Comparison of ENCODE assay signal across 8 cellular contexts in genomic region chr2:157302492-157303099, GRCh38. TPM values are rescaled to one million over a fixed set of nuclear protein-coding genes. Genes with fewer than 3 reads are reported as not detected.
A peak's percentile ranks its signal among the peaks of the same experiment; 100 is the strongest.
DNase-seq lines count a peak whose midpoint lies in the region; ATAC-seq, FAIRE-seq and TF ChIP-seq lines count a peak whose summit lies in the region.

No MANE protein-coding gene starts in this region.

- H3K4me1 ChIP-seq in SJCRH30 (no peaks in the 10 kb centered on the region), left lung (peaks cover 0 to 3% of the 10 kb centered on the region in 2 donors), thoracic aorta (ENCODE audit: control insufficient read depth in 1 of 2, low read depth in 2 of 2) (no peaks in the 10 kb centered on the region)

- no peak overlapping the region for H3K27ac ChIP-seq in SJCRH30
- H3K27ac ChIP-seq in left lung: no peak overlapping the region
- H3K27ac ChIP-seq in thoracic aorta: no peak overlapping the region

- DNase-seq in H54 (ENCODE audit: insufficient read length, low spot score): peak; percentile 19
- DNase-seq in Kasumi-1 (lab: John Stamatoyannopoulos, UW): peak; percentile 84 to 92
- DNase-seq in SJCRH30: peak; percentile 13 to 74
- peak; percentile 66 for DNase-seq in choroid plexus epithelial cell (ENCODE audit: low read depth)
- no peak for DNase-seq in left lung
- DNase-seq in thoracic aorta (ENCODE audit: low spot score): no peak

- H3K36me3 ChIP-seq in SJCRH30: no peaks in the 10 kb centered on the region
- H3K36me3 ChIP-seq in left lung: no peaks in the 10 kb centered on the region
- no peaks in the 10 kb centered on the region for H3K36me3 ChIP-seq in thoracic aorta

- TF ChIP-seq CTCF in choroid plexus epithelial cell (conservative IDR thresholded peaks at IDR 0.05; ENCODE audit: low read depth, low read length) (peak; percentile 82), left lung (IDR thresholded peaks at IDR 0.05) (peak; percentile 74 to 81), thoracic aorta (IDR thresholded peaks at IDR 0.05) (peak; percentile 74)

- peak; percentile 95 for FAIRE-seq in A204.1 (lab: Jason Lieb, UNC)
- FAIRE-seq in G401.6 (lab: Jason Lieb, UNC): peak; percentile 90
- peak; percentile 62 for FAIRE-seq in H54 (lab: Jason Lieb, UNC)

- ATAC-seq in left lung (peak; percentile 91), thoracic aorta (ENCODE audit: insufficient number of reproducible peaks, low FRiP score, low read depth) (no peak)

- H3K4me3 ChIP-seq in SJCRH30 (no peak overlapping the region), choroid plexus epithelial cell (ENCODE audit: low read depth, low read length) (no peak overlapping the region), left lung (no peak overlapping the region), thoracic aorta (no peak overlapping the region)

- intact Hi-C loops in left lung (cut with DNase I): no loop called here

- H3K27me3 ChIP-seq in SJCRH30: no peaks in the 10 kb centered on the region; the same call in 1 of the 2 replicates
- peaks cover 0 to 11% of the 10 kb centered on the region in 2 donors for H3K27me3 ChIP-seq in left lung
- no peaks in the 10 kb centered on the region for H3K27me3 ChIP-seq in thoracic aorta (replicated peaks; ENCODE audit: insufficient read depth)

- H3K9me3 ChIP-seq in SJCRH30 (replicated peaks) (no peaks in the 10 kb centered on the region; the same call in 1 of the 2 replicates), left lung (no peaks in the 10 kb centered on the region), thoracic aorta (no peaks in the 10 kb centered on the region)

- no peak for TF ChIP-seq POLR2A in H54 (IDR thresholded peaks at IDR 0.05; ENCODE audit: low read depth, low read length)

RNA-seq across cellular contexts. Expression of gene ERMN, which starts 23.0 kb away (rescaled TPM):
- total RNA-seq in SJCRH30 (2014; rRNA removed; shearing (Covaris generic)): not detected in 2 replicates
- total RNA-seq in left lung (under 1 TPM in 1 of 2 donors, not detected in 1; 0.37 TPM), thoracic aorta (1 to 10 TPM in 1 of 2 donors, not detected in 1; 1.3 TPM)

RNA-seq across cellular contexts. Expression of gene GALNT5, which starts 45.1 kb away (rescaled TPM):
- 0.02 TPM in 1 of 2 replicates, not detected in the other for total RNA-seq in SJCRH30 (2014; rRNA removed; shearing (Covaris generic))
- total RNA-seq in left lung: 10 to 100 TPM; 23.0 to 59.4 TPM
- 1 to 10 TPM; 3.4 to 3.7 TPM for total RNA-seq in thoracic aorta

Comparison
In these comparisons a context has a peak if more than half of its experiments do, and no peak if none do; other contexts are left out.
1. DNase-seq: peak in H54 (single experiment), Kasumi-1 (2 of 2), SJCRH30 (2 of 2) and choroid plexus epithelial cell (single experiment); none in left lung (0 of 2) and thoracic aorta (single experiment).
2. RNA of gene GALNT5, which starts 45.1 kb away (total RNA-seq): 23.0 to 59.4 TPM in left lung; 3.4 to 3.7 TPM in thoracic aorta and 0.02 TPM in SJCRH30; every median in the first group is over 4 times any median in the second.
3. Peak in every context shown above with its lines, with median percentiles within 50 percentile points of each other: CTCF ChIP-seq.